Comparison of ENCODE assay signal across 1 cellular context in genomic region chr17:50151041-50151936, GRCh38.
TF ChIP-seq lines count a peak whose summit lies in the region.

No MANE protein-coding gene starts in this region.

TF ChIP-seq in K562, 482 proteins besides CTCF, POLR2A, EP300 and RAD21 (continued from another document and continues in another):
- TF ChIP-seq RERE (CRISPR knock-in tag; IDR thresholded peaks at IDR 0.05; ENCODE audit: borderline replicate concordance) = no peak
- peak; percentile 69; the same call in 1 of the 2 replicates for TF ChIP-seq CBX1 (IDR thresholded peaks at IDR 0.05; ENCODE audit: low read depth)
- TF ChIP-seq PHB (CRISPR knock-in tag; IDR thresholded peaks at IDR 0.05) = no peak
- 0 out of 4 replicates have a peak, but pooled peaks of 1 of the 2 experiments have one; percentile 39 for TF ChIP-seq ZMIZ1 (IDR thresholded peaks at IDR 0.05; ENCODE audit: low read depth in 2 of 2, low read length in 2 of 2)
- TF ChIP-seq ETS2 (tag; IDR thresholded peaks at IDR 0.05; ENCODE audit: borderline replicate concordance, poor library complexity, severe bottlenecking) = no peak
- TF ChIP-seq GTF2A2 (tag; IDR thresholded peaks at IDR 0.05) = no peak
- TF ChIP-seq JUND (IDR thresholded peaks at IDR 0.05; ENCODE audit: borderline replicate concordance, low read depth, low read length) = peak; percentile 58
- TF ChIP-seq JUND (tag; IDR thresholded peaks at IDR 0.05; ENCODE audit: borderline replicate concordance, low read depth, low read length) = no peak; the same call in 2 of the 3 replicates
- TF ChIP-seq THRA (IDR thresholded peaks at IDR 0.05) = no peak
- peak in 1 of 2 experiments; percentile 5; a peak in 1 of 4 replicates for TF ChIP-seq TEAD1 (CRISPR knock-in tag; IDR thresholded peaks at IDR 0.05)
- TF ChIP-seq HOXB6 (CRISPR knock-in tag; IDR thresholded peaks at IDR 0.05; ENCODE audit: borderline replicate concordance) = no peak
- peak; percentile 79 for TF ChIP-seq HINFP (tag; conservative IDR thresholded peaks at IDR 0.05; ENCODE audit: low read depth)
- TF ChIP-seq ZBTB7A (IDR thresholded peaks at IDR 0.05; ENCODE audit: borderline replicate concordance, control insufficient read depth, low read depth, low read length) = peak; percentile 90; the same call in 1 of the 2 replicates
- TF ChIP-seq RCOR1 (IDR thresholded peaks at IDR 0.05; ENCODE audit: borderline replicate concordance in 1 of 2, low read depth in 2 of 2, low read length in 2 of 2) = peak in 1 of 2 experiments; percentile 57; a peak in 2 of 4 replicates
- peak; percentile 77 for TF ChIP-seq ZBTB40 (IDR thresholded peaks at IDR 0.05)
- TF ChIP-seq ZBTB40 (CRISPR knock-in tag; IDR thresholded peaks at IDR 0.05) = no peak
- peak; percentile 74 for TF ChIP-seq NFRKB (IDR thresholded peaks at IDR 0.05; ENCODE audit: low read depth)
- TF ChIP-seq FOXK1 (CRISPR knock-in tag; IDR thresholded peaks at IDR 0.05; ENCODE audit: borderline replicate concordance) = no peak
- TF ChIP-seq TFAM (CRISPR knock-in tag; conservative IDR thresholded peaks at IDR 0.05) = no peak
- peak in 1 of 2 experiments; percentile 85; a peak in 2 of 4 replicates for TF ChIP-seq ZNF639 (CRISPR knock-in tag; conservative IDR thresholded peaks at IDR 0.05 in 1 of 2, IDR thresholded peaks at IDR 0.05 in 1 of 2)
- TF ChIP-seq NR2C1 (IDR thresholded peaks at IDR 0.05) = peak; percentile 24; the same call in 1 of the 2 replicates
- peak; percentile 70 for TF ChIP-seq NR2C1 (tag; IDR thresholded peaks at IDR 0.05)
- TF ChIP-seq L3MBTL2 (IDR thresholded peaks at IDR 0.05) = peak; percentile 67
- TF ChIP-seq MEF2D (tag; conservative IDR thresholded peaks at IDR 0.05; ENCODE audit: low read depth) = no peak
- no peak for TF ChIP-seq PBX2 (CRISPR knock-in tag; IDR thresholded peaks at IDR 0.05; ENCODE audit: low read depth)
- TF ChIP-seq PBX2 (tag; conservative IDR thresholded peaks at IDR 0.05; ENCODE audit: low read depth) = no peak
- TF ChIP-seq ZNF140 (CRISPR knock-in tag; IDR thresholded peaks at IDR 0.05) = no peak
- no peak for TF ChIP-seq ZNF589 (CRISPR knock-in tag; IDR thresholded peaks at IDR 0.05; ENCODE audit: low read depth)
- no peak for TF ChIP-seq EWSR1 (IDR thresholded peaks at IDR 0.05; ENCODE audit: borderline replicate concordance, low read depth, partially characterized antibody)
- peak; percentile 79 for TF ChIP-seq ELF1 (tag; IDR thresholded peaks at IDR 0.05)
